In the genomic region with DNA sequence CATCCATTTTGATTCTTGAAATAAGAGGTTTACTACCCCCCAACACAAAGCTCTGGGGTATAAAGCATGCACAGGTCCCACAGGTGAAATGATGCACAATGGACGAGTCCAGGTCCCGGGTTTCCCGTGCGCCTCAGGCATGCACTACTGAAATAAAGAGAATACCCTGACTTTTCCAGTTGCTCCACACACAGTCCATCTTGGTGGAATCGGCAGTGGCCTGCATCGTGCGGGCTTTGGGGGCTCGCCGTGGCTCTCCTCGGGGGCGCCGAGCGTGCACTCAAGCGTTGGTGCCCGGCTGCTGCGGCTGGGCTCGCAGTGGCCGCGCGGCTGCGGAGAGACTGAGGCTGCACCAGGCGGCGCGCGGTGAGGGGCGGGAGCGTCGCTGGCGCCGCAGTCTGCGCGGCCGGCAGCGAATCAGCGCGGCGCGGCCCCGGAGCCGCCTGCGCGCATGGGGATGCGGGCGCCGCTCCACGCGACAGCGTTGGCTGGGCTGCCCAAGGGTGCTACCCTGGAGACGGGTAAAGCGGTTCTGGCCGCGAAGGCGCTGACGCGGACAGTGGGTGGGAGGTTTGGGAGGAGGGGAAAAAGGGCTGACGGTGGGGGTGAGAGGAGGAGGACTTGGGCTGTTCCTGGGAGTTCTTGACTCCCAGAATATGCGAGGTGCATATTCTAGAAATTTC, we compare ENCODE assay signal across 10 cellular contexts. TPM values are rescaled to one million over a fixed set of nuclear protein-coding genes. Genes with fewer than 3 reads are reported as not detected.
DNase-seq lines count a peak whose midpoint lies in the region; ATAC-seq and TF ChIP-seq lines count a peak whose summit lies in the region.
"Had no signal": no experiment of that assay in that cellular context is flagged by ENCODE, and none has a peak within 500 bp of the region (broad histone marks: within the 10 kb centered on the region; RNA-seq: fewer than 3 reads in every experiment).

No MANE protein-coding gene starts in this region.

- no peaks in the 10 kb centered on the region for H3K79me2 ChIP-seq in PC-9 (ENCODE audit: low read depth)

- H3K4me1 ChIP-seq in esophagus squamous epithelium (peaks cover 0 to 9% (median 0%) of the 10 kb centered on the region in 3 donors), PC-9 (replicated peaks; ENCODE audit: insufficient read depth) (no peaks in the 10 kb centered on the region)

- in situ Hi-C loops in T47D (cut with HindIII; ENCODE audit: low pct_unique_long_range_greater_than_20kb, low sequenced_read_pairs) = no loop called here

- no peaks in the 10 kb centered on the region for H3K9me2 ChIP-seq in PC-9 (ENCODE audit: insufficient read depth)

- H3K36me3 ChIP-seq in esophagus squamous epithelium (no peaks in the 10 kb centered on the region), PC-9 (ENCODE audit: low read depth) (no peaks in the 10 kb centered on the region)

- TF ChIP-seq POLR2A in esophagus squamous epithelium (IDR thresholded peaks at IDR 0.05) = no peak

- 6 to 16% methylated on average over 6 to 26 of the region's 57 CpGs for WGBS in esophagus squamous epithelium, 2 donors

- H3K9me3 ChIP-seq in iPS-18c (ENCODE audit: control insufficient read depth, insufficient read depth, low read length) (no peaks in the 10 kb centered on the region), esophagus squamous epithelium (no peaks in the 10 kb centered on the region), PC-9 (ENCODE audit: insufficient read depth, low read depth) (no peaks in the 10 kb centered on the region)

- peaks cover 21% of the 10 kb centered on the region for H3K4me1 Mint-ChIP-seq in MCF 10A (ENCODE audit: insufficient read depth, unreplicated experiment)
- H3K4me1 Mint-ChIP-seq in activated CD8-positive, alpha-beta T cell treated with anti-CD3 and anti-CD28 coated beads, Interleukin-2, amount 10 ng/mL, durations not matched to agents 7 days and 5 days (ENCODE audit: low read depth) = peaks cover 2% of the 10 kb centered on the region

- no peak overlapping the region for H3K27ac ChIP-seq in substantia nigra (ENCODE audit: low read depth, low read length, poor library complexity, severe bottlenecking)
- no peak overlapping the region for H3K27ac ChIP-seq in esophagus squamous epithelium
- no peak overlapping the region for H3K27ac ChIP-seq in PC-9

- H3K4me3 Mint-ChIP-seq in MCF 10A (ENCODE audit: unreplicated experiment) = no peak overlapping the region
- H3K4me3 Mint-ChIP-seq in activated CD8-positive, alpha-beta T cell treated with anti-CD3 and anti-CD28 coated beads, Interleukin-2, amount 10 ng/mL, durations not matched to agents 7 days and 5 days = no peak overlapping the region

- no peaks in the 10 kb centered on the region for H3F3A ChIP-seq in PC-9 (ENCODE audit: insufficient read depth, low read depth)

- intact Hi-C loops in MCF 10A (cut with micrococcal nuclease) (loop anchor here (5.0 kb wide), 2 partner anchors 67 to 287 kb away; no protein-coding TSS in a partner anchor), esophagus squamous epithelium (cut with DNase I) (no loop called here), PC-9 (cut with micrococcal nuclease; ENCODE audit: unreplicated experiment) (loop anchor here (2.0 kb wide), 1 partner anchor 554 kb away; no protein-coding TSS in a partner anchor)

- no peak overlapping the region for H3K4me2 ChIP-seq in PC-9

- H4K20me1 ChIP-seq in PC-9 (ENCODE audit: insufficient read depth) = no peaks in the 10 kb centered on the region

- H2AFZ ChIP-seq in PC-9 = no peak overlapping the region

- POLR2A ChIA-PET in MCF 10A (lab: Yijun Ruan, JAX) (no interaction called here), PC-9 (lab: Charles Lee; ENCODE audit: unreplicated experiment) (no interaction called here)
- POLR2A ChIA-PET in activated CD8-positive, alpha-beta T cell treated with anti-CD3 and anti-CD28 coated beads, Interleukin-2, amount 10 ng/mL, durations not matched to agents 7 days and 5 days (lab: Charles Lee) = interaction anchor here (0.7 kb wide), 1 partner anchor 714 kb away, joined by 3 read pairs; no protein-coding TSS in a partner anchor

- peaks cover 0 to 39% (median 0%) of the 10 kb centered on the region in 4 donors for H3K27me3 ChIP-seq in esophagus squamous epithelium
- no peaks in the 10 kb centered on the region; the same call in 1 of the 2 replicates for H3K27me3 ChIP-seq in PC-9 (ENCODE audit: insufficient read depth, low read depth)

- CTCF ChIA-PET in MCF 10A (lab: Yijun Ruan, JAX) = interaction anchor here (0.6 to 3.1 kb wide), 3 partner anchors 25 to 1568 kb away, joined by 3 to 15 read pairs (median 3); no protein-coding TSS in a partner anchor
- CTCF ChIA-PET in activated CD8-positive, alpha-beta T cell treated with anti-CD3 and anti-CD28 coated beads, Interleukin-2, amount 10 ng/mL, durations not matched to agents 7 days and 5 days (lab: Charles Lee) = interaction anchor here (1.6 kb wide), 1 partner anchor 123 kb away, joined by 3 read pairs; no protein-coding TSS in a partner anchor
- CTCF ChIA-PET in PC-9 (lab: Charles Lee) = no interaction called here

- H3K27ac Mint-ChIP-seq in MCF 10A (ENCODE audit: low read depth, unreplicated experiment) = no peak overlapping the region
- H3K27ac Mint-ChIP-seq in activated CD8-positive, alpha-beta T cell treated with anti-CD3 and anti-CD28 coated beads, Interleukin-2, amount 10 ng/mL, durations not matched to agents 7 days and 5 days = no peak overlapping the region

- peaks cover 13% of the 10 kb centered on the region for H3K36me3 Mint-ChIP-seq in MCF 10A (ENCODE audit: insufficient read depth, unreplicated experiment)
- no peaks in the 10 kb centered on the region for H3K36me3 Mint-ChIP-seq in activated CD8-positive, alpha-beta T cell treated with anti-CD3 and anti-CD28 coated beads, Interleukin-2, amount 10 ng/mL, durations not matched to agents 7 days and 5 days (ENCODE audit: low read depth)

- peaks cover 8% of the 10 kb centered on the region for H3K9me3 Mint-ChIP-seq in MCF 10A (ENCODE audit: unreplicated experiment)
- no peaks in the 10 kb centered on the region for H3K9me3 Mint-ChIP-seq in activated CD8-positive, alpha-beta T cell treated with anti-CD3 and anti-CD28 coated beads, Interleukin-2, amount 10 ng/mL, durations not matched to agents 7 days and 5 days (ENCODE audit: insufficient read depth)

- DNase-seq in T47D (ENCODE audit: low read depth in 1 of 2, low spot score in 1 of 2) = peak; percentile 48 to 69
- DNase-seq in MCF 10A (ENCODE audit: unreplicated experiment) = no peak
- DNase-seq in activated CD8-positive, alpha-beta T cell treated with anti-CD3 and anti-CD28 coated beads, Interleukin-2, amount 10 ng/mL, durations not matched to agents 7 days and 5 days = no peak
- DNase-seq in substantia nigra (lab: John Stamatoyannopoulos, UW) = peak in 39 of 49 donors; percentile 2 to 88 (median 30)
- DNase-seq in esophagus squamous epithelium (lab: John Stamatoyannopoulos, UW) = no peak
- DNase-seq in NCI-H2196 (lab: John Stamatoyannopoulos, UW; ENCODE audit: unreplicated experiment) = no peak
- no peak for DNase-seq in PC-9
- DNase-seq: naive thymus-derived CD8-positive, alpha-beta T cell had no signal

- peak; percentile 77 for ATAC-seq in activated CD8-positive, alpha-beta T cell treated with anti-CD3 and anti-CD28 coated beads, Interleukin-2, amount 10 ng/mL, durations not matched to agents 7 days and 5 days

- H3K4me3 ChIP-seq in iPS-18c (ENCODE audit: insufficient read depth, low read depth, low read length) (peak overlapping the region; percentile 65), esophagus squamous epithelium (peak overlapping the region in 2 of 4 donors; percentile 18 to 48), PC-9 (no peak overlapping the region)

- BruUV-seq in MCF 10A (replicated peaks; lab: Mats Ljungman, UMichigan) (no TSS peak), PC-9 (replicated peaks; lab: Mats Ljungman, UMichigan) (no TSS peak)

- H3K27me3 Mint-ChIP-seq in MCF 10A (ENCODE audit: insufficient read depth, unreplicated experiment) = no peaks in the 10 kb centered on the region
- H3K27me3 Mint-ChIP-seq in activated CD8-positive, alpha-beta T cell treated with anti-CD3 and anti-CD28 coated beads, Interleukin-2, amount 10 ng/mL, durations not matched to agents 7 days and 5 days (ENCODE audit: low read depth) = peaks cover 43% of the 10 kb centered on the region

- TF ChIP-seq CTCF in MCF 10A (IDR thresholded peaks at IDR 0.05; ENCODE audit: unreplicated experiment) (no peak), esophagus squamous epithelium (IDR thresholded peaks at IDR 0.05) (no peak), PC-9 (conservative IDR thresholded peaks at IDR 0.05) (no peak)

RNA-seq across cellular contexts. Expression of a gene that starts 53.8 kb away (rescaled TPM):
- total RNA-seq in MCF 10A (2022) = not detected in 2 replicates
- total RNA-seq in activated CD8-positive, alpha-beta T cell treated with anti-CD3 and anti-CD28 coated beads, Interleukin-2, amount 10 ng/mL, durations not matched to agents 7 days and 5 days = not detected
- total RNA-seq in esophagus squamous epithelium = not detected
- total RNA-seq in PC-9 (2021) = not detected in 2 replicates
- total RNA-seq: naive thymus-derived CD8-positive, alpha-beta T cell; T-helper 1 cell treated with Interleukin-12 subunit alpha and Interleukin-12 subunit beta and Interleukin-4 antibody, amounts not matched to agents 30 ng/mL and 1 ng/mL, for 36 hours had no signal

Comparison
In these comparisons a context has a peak if more than half of its experiments do, and no peak if none do; other contexts are left out.
1. DNase-seq: peak in T47D (2 of 2) and substantia nigra (39 of 49); none in MCF 10A (single experiment), activated CD8-positive, alpha-beta T cell treated with anti-CD3 and anti-CD28 coated beads, Interleukin-2, amount 10 ng/mL, durations not matched to agents 7 days and 5 days (single experiment), esophagus squamous epithelium (single experiment), NCI-H2196 (single experiment) and PC-9 (0 of 2).